In the genomic region with DNA sequence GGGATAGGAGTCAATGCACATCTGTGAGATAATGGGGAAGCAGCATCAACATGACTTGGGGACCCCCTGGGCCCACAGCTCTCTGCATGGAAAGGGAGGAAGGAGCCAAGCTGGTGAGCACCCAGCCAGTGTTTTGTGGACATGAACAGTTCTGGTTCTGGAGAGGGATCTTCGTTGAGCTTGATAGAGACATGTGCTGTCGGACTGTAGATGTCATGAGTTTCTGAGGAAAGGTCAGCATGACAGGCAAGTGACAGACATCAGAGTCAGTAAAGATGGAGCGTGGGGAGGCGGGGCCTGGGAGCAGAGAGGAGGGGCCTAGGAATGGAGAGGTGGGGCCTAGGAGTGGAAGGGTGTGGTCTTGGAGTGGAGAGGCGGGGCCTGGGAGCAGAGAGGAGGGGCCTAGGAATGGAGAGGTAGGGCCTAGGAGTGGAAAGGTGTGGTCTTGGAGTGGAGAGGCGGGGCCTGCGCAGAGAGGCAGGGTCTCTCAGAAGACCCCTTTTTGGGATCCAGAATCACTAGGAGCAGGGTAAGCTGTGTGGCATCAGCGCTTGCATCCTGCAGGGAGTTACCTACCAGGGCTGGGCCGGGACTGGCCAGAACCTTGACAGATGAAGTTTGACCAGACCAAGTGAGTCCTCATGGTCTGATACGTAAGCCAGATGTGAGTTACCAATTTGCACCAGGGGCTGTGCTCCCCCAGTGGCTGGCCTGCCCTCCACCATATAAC, we compare ENCODE assay signal across 2 cellular contexts.
TF ChIP-seq lines count a peak whose summit lies in the region.

No MANE protein-coding gene starts in this region.

TF ChIP-seq in HEK293T, 16 proteins besides CTCF, POLR2A, EP300 and RAD21:
- TF ChIP-seq ELF4 (IDR thresholded peaks at IDR 0.05) (no peak), SUZ12 (IDR thresholded peaks at IDR 0.05) (no peak), L3MBTL2 (conservative IDR thresholded peaks at IDR 0.05) (no peak), FOXM1 (IDR thresholded peaks at IDR 0.05; ENCODE audit: borderline replicate concordance) (no peak), ZNF384 (IDR thresholded peaks at IDR 0.05) (no peak), CTBP1 (IDR thresholded peaks at IDR 0.05; ENCODE audit: borderline replicate concordance) (no peak), HDGF (IDR thresholded peaks at IDR 0.05; ENCODE audit: borderline replicate concordance) (no peak), FOXA1 (IDR thresholded peaks at IDR 0.05) (no peak), ARNT (IDR thresholded peaks at IDR 0.05) (no peak), SP1 (IDR thresholded peaks at IDR 0.05) (no peak), LEF1 (IDR thresholded peaks at IDR 0.05; ENCODE audit: borderline replicate concordance) (no peak), NFRKB (IDR thresholded peaks at IDR 0.05) (no peak), TARDBP (IDR thresholded peaks at IDR 0.05) (no peak), FOXK2 (IDR thresholded peaks at IDR 0.05) (no peak), BHLHE40 (IDR thresholded peaks at IDR 0.05; ENCODE audit: borderline replicate concordance) (no peak)
- TF ChIP-seq, protein P1, sequence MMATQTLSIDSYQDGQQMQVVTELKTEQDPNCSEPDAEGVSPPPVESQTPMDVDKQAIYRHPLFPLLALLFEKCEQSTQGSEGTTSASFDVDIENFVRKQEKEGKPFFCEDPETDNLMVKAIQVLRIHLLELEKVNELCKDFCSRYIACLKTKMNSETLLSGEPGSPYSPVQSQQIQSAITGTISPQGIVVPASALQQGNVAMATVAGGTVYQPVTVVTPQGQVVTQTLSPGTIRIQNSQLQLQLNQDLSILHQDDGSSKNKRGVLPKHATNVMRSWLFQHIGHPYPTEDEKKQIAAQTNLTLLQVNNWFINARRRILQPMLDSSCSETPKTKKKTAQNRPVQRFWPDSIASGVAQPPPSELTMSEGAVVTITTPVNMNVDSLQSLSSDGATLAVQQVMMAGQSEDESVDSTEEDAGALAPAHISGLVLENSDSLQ (IDR thresholded peaks at IDR 0.05): no peak

TF ChIP-seq in K562, 482 proteins besides CTCF, POLR2A, EP300 and RAD21:
- TF ChIP-seq, protein P2, sequence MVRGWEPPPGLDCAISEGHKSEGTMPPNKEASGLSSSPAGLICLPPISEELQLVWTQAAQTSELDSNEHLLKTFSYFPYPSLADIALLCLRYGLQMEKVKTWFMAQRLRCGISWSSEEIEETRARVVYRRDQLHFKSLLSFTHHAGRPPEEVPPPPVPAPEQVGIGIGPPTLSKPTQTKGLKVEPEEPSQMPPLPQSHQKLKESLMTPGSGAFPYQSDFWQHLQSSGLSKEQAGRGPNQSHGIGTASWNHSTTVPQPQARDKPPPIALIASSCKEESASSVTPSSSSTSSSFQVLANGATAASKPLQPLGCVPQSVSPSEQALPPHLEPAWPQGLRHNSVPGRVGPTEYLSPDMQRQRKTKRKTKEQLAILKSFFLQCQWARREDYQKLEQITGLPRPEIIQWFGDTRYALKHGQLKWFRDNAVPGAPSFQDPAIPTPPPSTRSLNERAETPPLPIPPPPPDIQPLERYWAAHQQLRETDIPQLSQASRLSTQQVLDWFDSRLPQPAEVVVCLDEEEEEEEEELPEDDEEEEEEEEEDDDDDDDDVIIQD (CRISPR knock-in tag; IDR thresholded peaks at IDR 0.05): no peak
- TF ChIP-seq SMAD2 (IDR thresholded peaks at IDR 0.05; ENCODE audit: low read depth, low read length): no peak
- TF ChIP-seq BRCA1 (IDR thresholded peaks at IDR 0.05): no peak
- no peak for TF ChIP-seq BRCA1 (CRISPR knock-in tag; IDR thresholded peaks at IDR 0.05)
- TF ChIP-seq, protein P3, sequence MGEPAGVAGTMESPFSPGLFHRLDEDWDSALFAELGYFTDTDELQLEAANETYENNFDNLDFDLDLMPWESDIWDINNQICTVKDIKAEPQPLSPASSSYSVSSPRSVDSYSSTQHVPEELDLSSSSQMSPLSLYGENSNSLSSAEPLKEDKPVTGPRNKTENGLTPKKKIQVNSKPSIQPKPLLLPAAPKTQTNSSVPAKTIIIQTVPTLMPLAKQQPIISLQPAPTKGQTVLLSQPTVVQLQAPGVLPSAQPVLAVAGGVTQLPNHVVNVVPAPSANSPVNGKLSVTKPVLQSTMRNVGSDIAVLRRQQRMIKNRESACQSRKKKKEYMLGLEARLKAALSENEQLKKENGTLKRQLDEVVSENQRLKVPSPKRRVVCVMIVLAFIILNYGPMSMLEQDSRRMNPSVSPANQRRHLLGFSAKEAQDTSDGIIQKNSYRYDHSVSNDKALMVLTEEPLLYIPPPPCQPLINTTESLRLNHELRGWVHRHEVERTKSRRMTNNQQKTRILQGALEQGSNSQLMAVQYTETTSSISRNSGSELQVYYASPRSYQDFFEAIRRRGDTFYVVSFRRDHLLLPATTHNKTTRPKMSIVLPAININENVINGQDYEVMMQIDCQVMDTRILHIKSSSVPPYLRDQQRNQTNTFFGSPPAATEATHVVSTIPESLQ (CRISPR knock-in tag; IDR thresholded peaks at IDR 0.05): no peak
- TF ChIP-seq FOSL1 (tag; conservative IDR thresholded peaks at IDR 0.05): no peak
- no peak for TF ChIP-seq STAT5A (IDR thresholded peaks at IDR 0.05; ENCODE audit: borderline replicate concordance, low read length)
- TF ChIP-seq, protein P4, sequence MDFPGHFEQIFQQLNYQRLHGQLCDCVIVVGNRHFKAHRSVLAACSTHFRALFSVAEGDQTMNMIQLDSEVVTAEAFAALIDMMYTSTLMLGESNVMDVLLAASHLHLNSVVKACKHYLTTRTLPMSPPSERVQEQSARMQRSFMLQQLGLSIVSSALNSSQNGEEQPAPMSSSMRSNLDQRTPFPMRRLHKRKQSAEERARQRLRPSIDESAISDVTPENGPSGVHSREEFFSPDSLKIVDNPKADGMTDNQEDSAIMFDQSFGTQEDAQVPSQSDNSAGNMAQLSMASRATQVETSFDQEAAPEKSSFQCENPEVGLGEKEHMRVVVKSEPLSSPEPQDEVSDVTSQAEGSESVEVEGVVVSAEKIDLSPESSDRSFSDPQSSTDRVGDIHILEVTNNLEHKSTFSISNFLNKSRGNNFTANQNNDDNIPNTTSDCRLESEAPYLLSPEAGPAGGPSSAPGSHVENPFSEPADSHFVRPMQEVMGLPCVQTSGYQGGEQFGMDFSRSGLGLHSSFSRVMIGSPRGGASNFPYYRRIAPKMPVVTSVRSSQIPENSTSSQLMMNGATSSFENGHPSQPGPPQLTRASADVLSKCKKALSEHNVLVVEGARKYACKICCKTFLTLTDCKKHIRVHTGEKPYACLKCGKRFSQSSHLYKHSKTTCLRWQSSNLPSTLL (IDR thresholded peaks at IDR 0.05): no peak
- TF ChIP-seq RBM14 (IDR thresholded peaks at IDR 0.05; ENCODE audit: borderline replicate concordance, insufficient read depth, low read depth, low read length): no peak
- TF ChIP-seq DDX20 (tag; IDR thresholded peaks at IDR 0.05; ENCODE audit: low read depth): no peak
- no peak for TF ChIP-seq ZZZ3 (IDR thresholded peaks at IDR 0.05)
- no peak for TF ChIP-seq NCOA6 (IDR thresholded peaks at IDR 0.05)
- TF ChIP-seq HEY1 (CRISPR knock-in tag; IDR thresholded peaks at IDR 0.05; ENCODE audit: borderline replicate concordance): no peak
- no peak for TF ChIP-seq ATF1 (CRISPR knock-in tag; IDR thresholded peaks at IDR 0.05)
- no peak for TF ChIP-seq ATF1 (tag; IDR thresholded peaks at IDR 0.05)
- no peak for TF ChIP-seq MIER1 (IDR thresholded peaks at IDR 0.05; ENCODE audit: low read depth)
